1 cellular context compared by ENCODE assay signal in genomic region chr18:55252053-55252675, GRCh38.
TF ChIP-seq lines count a peak whose summit lies in the region.

No MANE protein-coding gene starts in this region.

TF ChIP-seq in GM23338, 12 proteins besides CTCF, POLR2A, EP300 and RAD21 (continued from another document):
- no peak for TF ChIP-seq ZNF462 (CRISPR knock-in tag; IDR thresholded peaks at IDR 0.05)
- TF ChIP-seq ZNF114 (CRISPR knock-in tag; IDR thresholded peaks at IDR 0.05), result no peak
